In genomic region chr2:71513096-71513495, GRCh38 we compare ENCODE assay signal across 34 cellular contexts. TPM values are rescaled to one million over a fixed set of nuclear protein-coding genes. Genes with fewer than 3 reads are reported as not detected.
"Had no signal": no experiment of that assay in that cellular context is flagged by ENCODE, and none has a peak within 500 bp of the region (broad histone marks: within the 10 kb centered on the region; RNA-seq: fewer than 3 reads in every experiment).

No MANE protein-coding gene starts in this region.

- H3K4me1 ChIP-seq: ascending aorta had no signal

- H3K27ac Mint-ChIP-seq: activated CD4-positive, alpha-beta T cell treated with anti-CD3 and anti-CD28 coated beads for 36 hours; activated CD4-positive, alpha-beta T cell treated with anti-CD3 and anti-CD28 coated beads, Interleukin-2, amount 10 ng/mL, durations not matched to agents 7 days and 5 days; activated CD8-positive, alpha-beta T cell treated with anti-CD3 and anti-CD28 coated beads, Interleukin-2, amount 10 ng/mL, durations not matched to agents 7 days and 5 days; activated naive CD4-positive, alpha-beta T cell treated with anti-CD3 and anti-CD28 coated beads, Interleukin-2, amount 50 U/mL, for 24 hours; activated naive CD8-positive, alpha-beta T cell treated with anti-CD3 and anti-CD28 coated beads, Interleukin-2, amount 10 ng/mL, durations not matched to agents 7 days and 5 days; activated T-cell treated with anti-CD3 and anti-CD28 coated beads, Interleukin-2, amount 50 U/mL, for 24 hours; activated T-helper 2 cell treated with anti-CD3 and anti-CD28 coated beads, Interferon-gamma antibody, Interleukin-2, Interleukin-4, amounts not matched to agents 10 μg/mL and 5 μg/mL and 100 μg/mL, durations not matched to agents 14 hours and 24 hours and 36 hours had no signal

- H3K9me3 Mint-ChIP-seq: activated CD4-positive, alpha-beta T cell treated with anti-CD3 and anti-CD28 coated beads, Interleukin-2, amount 10 ng/mL, durations not matched to agents 7 days and 5 days; activated naive CD4-positive, alpha-beta T cell treated with anti-CD3 and anti-CD28 coated beads, Interleukin-2, amount 50 U/mL, for 24 hours; activated naive CD8-positive, alpha-beta T cell treated with anti-CD3 and anti-CD28 coated beads, Interleukin-2, amount 10 ng/mL, durations not matched to agents 7 days and 5 days; activated T-cell treated with anti-CD3 and anti-CD28 coated beads, Interleukin-2, amount 50 U/mL, for 24 hours; activated T-helper 2 cell treated with anti-CD3 and anti-CD28 coated beads, Interferon-gamma antibody, Interleukin-2, Interleukin-4, amounts not matched to agents 10 μg/mL and 5 μg/mL and 100 μg/mL, durations not matched to agents 14 hours and 24 hours and 36 hours; central memory CD8-positive, alpha-beta T cell had no signal

- H3K27me3 ChIP-seq: ascending aorta, cardiac muscle cell had no signal

- H3K9me3 ChIP-seq: ascending aorta had no signal

- ATAC-seq: activated CD4-positive, alpha-beta T cell treated with anti-CD3 and anti-CD28 coated beads for 36 hours; activated CD8-positive, alpha-beta T cell treated with anti-CD3 and anti-CD28 coated beads, Interleukin-2, amount 10 ng/mL, durations not matched to agents 7 days and 5 days; Right ventricle myocardium inferior; SK-N-SH treated with all-trans-retinoic acid at 6 μM for 48 hours had no signal

- H3K36me3 Mint-ChIP-seq: activated naive CD4-positive, alpha-beta T cell treated with anti-CD3 and anti-CD28 coated beads, Interleukin-2, amount 50 U/mL, for 24 hours; activated naive CD8-positive, alpha-beta T cell treated with anti-CD3 and anti-CD28 coated beads, Interleukin-2, amount 10 ng/mL, durations not matched to agents 7 days and 5 days had no signal

- DNase-seq: activated CD4-positive, alpha-beta T cell treated with anti-CD3 and anti-CD28 coated beads for 36 hours; activated CD4-positive, alpha-beta T cell treated with anti-CD3 and anti-CD28 coated beads, Interleukin-2, amount 10 ng/mL, durations not matched to agents 7 days and 5 days; activated CD4-positive, alpha-beta T cell treated with anti-CD3 and anti-CD28 coated beads, Interleukin-2, amount 50 U/mL, for 48 hours; activated CD8-positive, alpha-beta T cell treated with anti-CD3 and anti-CD28 coated beads, Interleukin-2, amount 10 ng/mL, durations not matched to agents 7 days and 5 days; activated gamma-delta T cell; activated naive CD4-positive, alpha-beta T cell treated with Interleukin-2 at 50 U/mL for 16 hours; activated naive CD8-positive, alpha-beta T cell treated with anti-CD3 and anti-CD28 coated beads, Interleukin-2, amount 10 ng/mL, durations not matched to agents 7 days and 5 days; activated T-cell treated with anti-CD3 and anti-CD28 coated beads, Interleukin-2, amount 50 U/mL, for 24 hours; amygdala; Karpas-422; KBM-7; NCI-H1048; NCI-H1105 treated with DMSO at 0.1 percent for 48 hours; NCI-H1436; NCI-H1694; NCI-H1930; NCI-H2081 treated with DMSO at 0.1 percent for 48 hours; NCI-H345; NCI-H524 treated with DMSO at 0.1 percent for 48 hours; PC-9; SIG-M5; T-helper 1 cell; T-helper 2 cell; T-helper 9 cell had no signal

- H3K4me1 Mint-ChIP-seq: activated CD4-positive, alpha-beta T cell treated with anti-CD3 and anti-CD28 coated beads for 36 hours; activated CD4-positive, alpha-beta T cell treated with anti-CD3 and anti-CD28 coated beads, Interleukin-2, amount 10 ng/mL, durations not matched to agents 7 days and 5 days; activated naive CD4-positive, alpha-beta T cell treated with anti-CD3 and anti-CD28 coated beads, Interleukin-2, amount 50 U/mL, for 24 hours; central memory CD8-positive, alpha-beta T cell had no signal

- H3K4me3 ChIP-seq: ascending aorta, cardiac muscle cell, PC-9 had no signal

- H3K36me3 ChIP-seq: ascending aorta, WERI-Rb-1 had no signal

- H3K27ac ChIP-seq: ascending aorta, cardiac muscle cell, PC-9, RWPE1, WERI-Rb-1 had no signal

- H3K27me3 Mint-ChIP-seq: activated T-cell treated with anti-CD3 and anti-CD28 coated beads, Interleukin-2, amount 50 U/mL, for 24 hours had no signal

- H3K4me3 Mint-ChIP-seq: activated CD4-positive, alpha-beta T cell treated with anti-CD3 and anti-CD28 coated beads for 36 hours; activated CD4-positive, alpha-beta T cell treated with anti-CD3 and anti-CD28 coated beads, Interleukin-2, amount 10 ng/mL, durations not matched to agents 7 days and 5 days; activated CD8-positive, alpha-beta T cell treated with anti-CD3 and anti-CD28 coated beads, Interleukin-2, amount 10 ng/mL, durations not matched to agents 7 days and 5 days; activated naive CD4-positive, alpha-beta T cell treated with anti-CD3 and anti-CD28 coated beads, Interleukin-2, amount 50 U/mL, for 24 hours; activated naive CD8-positive, alpha-beta T cell treated with anti-CD3 and anti-CD28 coated beads, Interleukin-2, amount 10 ng/mL, durations not matched to agents 7 days and 5 days; activated T-cell treated with anti-CD3 and anti-CD28 coated beads, Interleukin-2, amount 50 U/mL, for 24 hours; central memory CD8-positive, alpha-beta T cell had no signal

RNA-seq across cellular contexts. Expression of gene DYSF, which starts 59.7 kb away (rescaled TPM):
- total RNA-seq: activated T-helper 2 cell treated with anti-CD3 and anti-CD28 coated beads, Interferon-gamma antibody, Interleukin-2, Interleukin-4, amounts not matched to agents 10 μg/mL and 5 μg/mL and 100 μg/mL, durations not matched to agents 14 hours and 24 hours and 36 hours; OCI-LY7 had no signal
